ENCODE assay signal across 22 cellular contexts in the genomic region with DNA sequence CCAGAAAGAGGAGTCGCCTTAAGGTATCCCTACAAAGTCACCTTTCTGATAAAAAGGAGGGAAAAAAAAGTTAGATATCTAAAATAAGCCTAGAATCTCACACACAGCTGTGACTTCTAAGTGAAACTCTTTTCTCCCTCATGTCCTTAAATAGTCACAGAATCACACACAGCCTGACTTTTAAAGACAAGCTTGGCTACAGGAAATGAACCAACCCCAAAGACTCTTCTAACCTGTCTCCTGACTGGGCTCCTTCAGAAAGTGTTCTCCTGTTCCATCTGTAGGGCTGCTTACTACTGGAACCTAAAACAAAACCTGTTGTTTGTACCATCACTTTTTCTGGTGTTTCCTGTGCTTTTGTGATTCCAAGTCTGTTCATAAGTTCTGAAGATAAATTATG.
"Had no signal": no experiment of that assay in that cellular context is flagged by ENCODE, and none has a peak within 500 bp of the region (broad histone marks: within the 10 kb centered on the region; RNA-seq: fewer than 3 reads in every experiment).

No MANE protein-coding gene starts in this region.

- H3K27ac ChIP-seq: body of pancreas had no signal

- DNase-seq: activated CD4-positive, alpha-beta T cell treated with anti-CD3 and anti-CD28 coated beads, Interleukin-2, amount 50 U/mL, for 48 hours; activated CD4-positive, CD25-positive, alpha-beta regulatory T cell; activated gamma-delta T cell treated with Interleukin-2 at 50 U/mL for 16 hours; activated naive CD4-positive, alpha-beta T cell treated with anti-CD3 and anti-CD28 coated beads, Interleukin-2, amount 10 ng/mL, durations not matched to agents 7 days and 5 days; activated naive CD8-positive, alpha-beta T cell treated with anti-CD3 and anti-CD28 coated beads for 36 hours; activated T-cell treated with anti-CD3 and anti-CD28 coated beads for 4 hours; activated T-cell treated with anti-CD3 and anti-CD28 coated beads, Interleukin-2, amount 50 U/mL, for 48 hours; aorta; body of pancreas; central memory CD4-positive, alpha-beta T cell; MG63; NCI-H1105 treated with DMSO at 0.1 percent for 48 hours; NCI-H1436 treated with DMSO at 0.1 percent for 48 hours; NCI-H187; NCI-H2081; NCI-H510A treated with DMSO at 0.1 percent for 48 hours; NCI-H69; PC-3; SHP77 treated with DMSO at 0.1 percent for 48 hours; T-helper 9 cell had no signal

- H3K4me1 ChIP-seq: body of pancreas had no signal

- H3K36me3 Mint-ChIP-seq: activated naive CD4-positive, alpha-beta T cell treated with anti-CD3 and anti-CD28 coated beads, Interleukin-2, amount 10 ng/mL, durations not matched to agents 7 days and 5 days; activated naive CD8-positive, alpha-beta T cell treated with anti-CD3 and anti-CD28 coated beads for 36 hours had no signal

- H3K4me1 Mint-ChIP-seq: activated naive CD8-positive, alpha-beta T cell treated with anti-CD3 and anti-CD28 coated beads for 36 hours; activated T-helper 17 cell treated with anti-CD3 and anti-CD28 coated beads, Interleukin-2, amount 50 U/mL, for 72 hours had no signal

- H3K4me3 ChIP-seq: body of pancreas, MG63 had no signal

- H3K27me3 ChIP-seq: body of pancreas, MG63 had no signal

- H3K27me3 Mint-ChIP-seq: activated T-helper 17 cell treated with anti-CD3 and anti-CD28 coated beads, Interleukin-2, amount 50 U/mL, for 72 hours had no signal

- H3K36me3 ChIP-seq: MG63 had no signal

- H3K9me3 ChIP-seq: body of pancreas, MG63 had no signal

- H3K4me3 Mint-ChIP-seq: activated naive CD4-positive, alpha-beta T cell treated with anti-CD3 and anti-CD28 coated beads, Interleukin-2, amount 10 ng/mL, durations not matched to agents 7 days and 5 days; activated naive CD8-positive, alpha-beta T cell treated with anti-CD3 and anti-CD28 coated beads for 36 hours; activated T-helper 17 cell treated with anti-CD3 and anti-CD28 coated beads, Interleukin-2, amount 50 U/mL, for 72 hours; T-helper 1 cell treated with Interleukin-12 subunit alpha and Interleukin-12 subunit beta and Interleukin-4 antibody, amounts not matched to agents 30 μg/mL and 1 μg/mL, for 36 hours had no signal

- H3K9me3 Mint-ChIP-seq: activated naive CD4-positive, alpha-beta T cell treated with anti-CD3 and anti-CD28 coated beads, Interleukin-2, amount 10 ng/mL, durations not matched to agents 7 days and 5 days; activated naive CD8-positive, alpha-beta T cell treated with anti-CD3 and anti-CD28 coated beads for 36 hours; activated T-helper 17 cell treated with anti-CD3 and anti-CD28 coated beads, Interleukin-2, amount 50 U/mL, for 72 hours; T-helper 1 cell treated with Interleukin-12 subunit alpha and Interleukin-12 subunit beta and Interleukin-4 antibody, amounts not matched to agents 30 μg/mL and 1 μg/mL, for 36 hours had no signal

- H3K27ac Mint-ChIP-seq: activated naive CD4-positive, alpha-beta T cell treated with anti-CD3 and anti-CD28 coated beads, Interleukin-2, amount 10 ng/mL, durations not matched to agents 7 days and 5 days; activated naive CD8-positive, alpha-beta T cell treated with anti-CD3 and anti-CD28 coated beads for 36 hours; activated T-helper 17 cell treated with anti-CD3 and anti-CD28 coated beads, Interleukin-2, amount 50 U/mL, for 72 hours; T-helper 1 cell treated with Interleukin-12 subunit alpha and Interleukin-12 subunit beta and Interleukin-4 antibody, amounts not matched to agents 30 μg/mL and 1 μg/mL, for 36 hours had no signal
